In the genomic region with DNA sequence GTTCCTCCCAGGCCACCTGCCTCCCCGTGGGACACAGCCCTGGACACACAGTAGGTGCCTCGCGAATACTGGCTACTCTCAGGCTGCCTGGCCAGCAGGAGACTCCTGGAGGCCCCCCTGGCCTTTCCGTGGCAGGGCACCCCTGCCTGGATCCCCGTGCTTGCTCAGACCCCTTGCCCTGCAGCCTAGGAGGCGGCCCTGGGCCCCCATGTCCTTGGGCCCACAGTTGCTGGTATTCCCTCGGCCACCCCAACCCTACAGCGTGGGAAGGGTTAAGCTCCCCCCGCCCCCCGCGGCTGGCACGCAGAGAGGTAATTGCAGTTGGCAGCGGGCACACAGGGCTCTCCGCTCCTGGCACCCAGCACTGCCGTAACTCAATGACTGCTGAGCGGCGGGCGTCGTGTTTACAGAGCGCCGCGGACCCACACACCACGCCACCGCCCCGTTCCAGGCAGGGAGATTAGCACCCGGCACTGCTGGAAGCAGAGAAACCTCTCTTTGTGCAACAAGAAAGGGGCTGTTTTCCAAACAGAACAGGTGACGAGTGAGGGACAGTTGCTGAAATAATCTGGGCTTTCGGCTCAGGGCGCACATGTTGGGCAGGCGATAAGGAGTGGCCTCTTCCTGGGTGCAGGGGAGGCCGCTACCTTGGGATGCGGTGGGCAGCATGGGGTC, we compare ENCODE assay signal across 10 cellular contexts. TPM values are rescaled to one million over a fixed set of nuclear protein-coding genes. Genes with fewer than 3 reads are reported as not detected.
DNase-seq lines count a peak whose midpoint lies in the region; ATAC-seq, FAIRE-seq and TF ChIP-seq lines count a peak whose summit lies in the region.
"Had no signal": no experiment of that assay in that cellular context is flagged by ENCODE, and none has a peak within 500 bp of the region (broad histone marks: within the 10 kb centered on the region; RNA-seq: fewer than 3 reads in every experiment).

No MANE protein-coding gene starts in this region.

- no peak for FAIRE-seq in HepG2 (lab: Jason Lieb, UNC)

- no peaks in the 10 kb centered on the region for H3K36me3 Mint-ChIP-seq in activated naive CD4-positive, alpha-beta T cell treated with anti-CD3 and anti-CD28 coated beads, Interleukin-2, amount 50 U/mL, for 72 hours
- no peaks in the 10 kb centered on the region for H3K36me3 Mint-ChIP-seq in endodermal cell (ENCODE audit: low read depth)

- CTCF ChIA-PET in HepG2 (lab: Yijun Ruan, JAX; ENCODE audit: low intra/inter-chr PET ratio, low total read pairs), result no interaction called here

- H3K9me3 Mint-ChIP-seq in activated naive CD4-positive, alpha-beta T cell treated with anti-CD3 and anti-CD28 coated beads, Interleukin-2, amount 50 U/mL, for 72 hours, result no peaks in the 10 kb centered on the region
- H3K9me3 Mint-ChIP-seq in endodermal cell, result no peaks in the 10 kb centered on the region

- H3K79me2 ChIP-seq in HepG2 (ENCODE audit: insufficient read depth, low read length), result no peaks in the 10 kb centered on the region

- H2AFZ ChIP-seq in HepG2 (ENCODE audit: low read length), result no peak overlapping the region

- H3K27me3 Mint-ChIP-seq in endodermal cell (ENCODE audit: insufficient read depth), result no peaks in the 10 kb centered on the region

- intact Hi-C loops in HepG2 (cut with micrococcal nuclease; ENCODE audit: unreplicated experiment) (no loop called here), upper lobe of right lung (cut with DNase I) (no loop called here)

- no peak for ATAC-seq in activated naive CD4-positive, alpha-beta T cell treated with anti-CD3 and anti-CD28 coated beads, Interleukin-2, amount 50 U/mL, for 72 hours
- no peak for ATAC-seq in HepG2
- ATAC-seq in upper lobe of right lung, result peak; percentile 65

- no peak overlapping the region for H3K4me2 ChIP-seq in HepG2 (ENCODE audit: low read depth, low read length)

- H3K4me3 Mint-ChIP-seq in endodermal cell, result no peak overlapping the region

- TF ChIP-seq EP300 in HepG2 (IDR thresholded peaks at IDR 0.05; ENCODE audit: low read depth in 2 of 2, low read length in 2 of 2), result no peak
- TF ChIP-seq EP300 in HepG2 (CRISPR knock-in tag; IDR thresholded peaks at IDR 0.05; ENCODE audit: borderline replicate concordance), result no peak

- H4K20me1 ChIP-seq in HepG2 (ENCODE audit: insufficient read depth, low read length), result no peaks in the 10 kb centered on the region

- H3K27ac Mint-ChIP-seq in activated naive CD4-positive, alpha-beta T cell treated with anti-CD3 and anti-CD28 coated beads, Interleukin-2, amount 50 U/mL, for 72 hours, result no peak overlapping the region
- no peak overlapping the region for H3K27ac Mint-ChIP-seq in endodermal cell

- BruUV-seq in HepG2 (replicated peaks; lab: Mats Ljungman, UMichigan), result no TSS peak

- peaks cover 6% of the 10 kb centered on the region; the same call in 1 of the 2 replicates for H3K36me3 ChIP-seq in SK-N-MC (ENCODE audit: insufficient read depth, low read length)
- H3K36me3 ChIP-seq in HepG2 (replicated peaks in 1 of 2; ENCODE audit: control insufficient read depth in 1 of 2, insufficient read depth in 2 of 2, low read length in 2 of 2), result no peaks in the 10 kb centered on the region
- H3K36me3 ChIP-seq in upper lobe of right lung, result no peaks in the 10 kb centered on the region
- no peaks in the 10 kb centered on the region for H3K36me3 ChIP-seq in endodermal cell (ENCODE audit: control insufficient read depth, insufficient read depth, low read length)
- H3K36me3 ChIP-seq: BE2C had no signal

- TF ChIP-seq CTCF in HepG2 (CRISPR knock-in tag; IDR thresholded peaks at IDR 0.05), result no peak
- TF ChIP-seq CTCF in upper lobe of right lung (IDR thresholded peaks at IDR 0.05), result no peak
- no peak for TF ChIP-seq CTCF in endodermal cell (conservative IDR thresholded peaks at IDR 0.05)

- H3K9me3 ChIP-seq in SK-N-MC (ENCODE audit: low read depth, low read length), result no peaks in the 10 kb centered on the region
- H3K9me3 ChIP-seq in HepG2 (ENCODE audit: low read length), result peaks cover 18% of the 10 kb centered on the region
- H3K9me3 ChIP-seq in upper lobe of right lung, result no peaks in the 10 kb centered on the region
- H3K9me3 ChIP-seq in endodermal cell (ENCODE audit: control insufficient read depth, low read length), result no peaks in the 10 kb centered on the region
- H3K9me3 ChIP-seq: BE2C had no signal

- peak; percentile 32 for DNase-seq in activated naive CD4-positive, alpha-beta T cell treated with anti-CD3 and anti-CD28 coated beads, Interleukin-2, amount 50 U/mL, for 16 hours
- DNase-seq in activated naive CD4-positive, alpha-beta T cell treated with anti-CD3 and anti-CD28 coated beads, Interleukin-2, amount 50 U/mL, for 72 hours (ENCODE audit: low spot score in 2 of 2), result no peak
- no peak for DNase-seq in SK-N-MC (ENCODE audit: low read depth, low spot score)
- DNase-seq in HepG2 (ENCODE audit: low spot score), result no peak
- DNase-seq in upper lobe of right lung, result peak; percentile 88
- DNase-seq in foreskin melanocyte, result no peak
- DNase-seq in endodermal cell, result no peak
- DNase-seq in RPMI8226, result no peak
- DNase-seq: NK-92 treated with Interleukin-12 subunit alpha and Interleukin-12 subunit beta, amount 100 ng/mL, for 24 hours had no signal

- in situ Hi-C loops in HepG2 (cut with HindIII; ENCODE audit: extremely low pct_ligation_motif_present, low pct_unique_long_range_greater_than_20kb), result no loop called here

- H3K27ac ChIP-seq in SK-N-MC (0 out of 2 replicates have a peak overlapping the region, but pooled peaks have one; percentile 31), HepG2 (ENCODE audit: extremely low read length, insufficient read depth, low read length) (no peak overlapping the region), upper lobe of right lung (peak overlapping the region; percentile 47), endodermal cell (ENCODE audit: low read depth, low read length) (no peak overlapping the region)

- H3K27me3 ChIP-seq in HepG2 (ENCODE audit: control insufficient read depth in 1 of 2, insufficient read depth in 2 of 2, low read length in 2 of 2), result no peaks in the 10 kb centered on the region
- peaks cover 4% of the 10 kb centered on the region for H3K27me3 ChIP-seq in upper lobe of right lung
- H3K27me3 ChIP-seq in endodermal cell (ENCODE audit: control insufficient read depth, insufficient read depth, low read length, poor library complexity, severe bottlenecking), result no peaks in the 10 kb centered on the region

- no peak for TF ChIP-seq POLR2A in HepG2 (IDR thresholded peaks at IDR 0.05; ENCODE audit: insufficient read depth in 1 of 2, low read depth in 2 of 2, low read length in 2 of 2)

- WGBS in HepG2 (ENCODE audit: low lambda C conversion rate), result 86% methylated on average over 21 of the region's 32 CpGs
- 90 to 93% methylated on average over 12 to 32 of the region's 32 CpGs for WGBS in endodermal cell (ENCODE audit: insufficient coverage in 1 of 2, insufficient read length in 1 of 2), 2 experiments

- H3K4me1 Mint-ChIP-seq in endodermal cell, result no peaks in the 10 kb centered on the region

- H3K4me1 ChIP-seq in HepG2 (ENCODE audit: insufficient read depth, low read length) (peaks cover 19% of the 10 kb centered on the region), upper lobe of right lung (peaks cover 53% of the 10 kb centered on the region), endodermal cell (ENCODE audit: control insufficient read depth, insufficient read depth, low read length) (peaks cover 3% of the 10 kb centered on the region)

- POLR2A ChIA-PET in HepG2 (lab: Yijun Ruan, JAX), result no interaction called here

- no peak for TF ChIP-seq RAD21 in HepG2 (CRISPR knock-in tag; IDR thresholded peaks at IDR 0.05)

- H3K9ac ChIP-seq in SK-N-MC (ENCODE audit: insufficient read length), result no peak overlapping the region
- H3K9ac ChIP-seq in HepG2 (ENCODE audit: insufficient read depth, low read depth, low read length), result no peak overlapping the region
- no peak overlapping the region for H3K9ac ChIP-seq in endodermal cell (ENCODE audit: extremely low read depth, low read length, poor library complexity, severe bottlenecking)

- no peak overlapping the region for H3K4me3 ChIP-seq in SK-N-MC
- no peak overlapping the region for H3K4me3 ChIP-seq in HepG2 (replicated peaks in 1 of 3; ENCODE audit: insufficient read depth in 1 of 3, low read depth in 2 of 3, low read length in 3 of 3)
- no peak overlapping the region for H3K4me3 ChIP-seq in upper lobe of right lung
- H3K4me3 ChIP-seq in endodermal cell (ENCODE audit: low read length), result no peak overlapping the region

RNA-seq across cellular contexts. Expression of a gene that starts 32.3 kb away (rescaled TPM):
- under 1 TPM in 1 of 2 donors, not detected in 1; 0.16 TPM for total RNA-seq in activated naive CD4-positive, alpha-beta T cell treated with anti-CD3 and anti-CD28 coated beads, Interleukin-2, amount 50 U/mL, for 72 hours
- 0.94 and 1.7 TPM in 2 replicates for total RNA-seq in HepG2 (2016; rRNA removed; fragmentation: Illumina TruSeq; extraction: Trizol)
- 1.4 and 1.8 TPM in 2 replicates for total RNA-seq in HepG2 (2016; cell fraction: cytosol; rRNA removed; fragmentation: Illumina TruSeq; extraction: Trizol; ENCODE audit: low read depth)
- 1.2 and 1.8 TPM in 2 replicates for total RNA-seq in HepG2 (2016; cell fraction: insoluble cytoplasmic fraction; rRNA removed; fragmentation: Illumina TruSeq; extraction: Trizol)
- total RNA-seq in HepG2 (2016; cell fraction: membrane; rRNA removed; fragmentation: Illumina TruSeq; extraction: Trizol), result 1.2 and 1.9 TPM in 2 replicates
- total RNA-seq in HepG2 (2016; cell fraction: nucleus; rRNA removed; fragmentation: Illumina TruSeq; extraction: Trizol), result 2.8 and 3.9 TPM in 2 replicates
- polyA plus RNA-seq in HepG2 (2011; rRNA removed), result 1.4 TPM in 2 replicates
- polyA plus RNA-seq in HepG2 (2011; cell fraction: cytosol; rRNA removed), result 0.42 and 0.64 TPM in 2 replicates
- 15.9 and 22.2 TPM in 2 replicates for polyA plus RNA-seq in HepG2 (2011; cell fraction: nucleus; rRNA removed)
- polyA plus RNA-seq in HepG2 (2012), result 1.8 and 2.5 TPM in 2 replicates
- polyA plus RNA-seq in HepG2 (2016; cell fraction: cytosol; fragmentation: Illumina TruSeq; extraction: Trizol; ENCODE audit: low read depth), result 1.1 and 1.4 TPM in 2 replicates
- 1.3 and 1.9 TPM in 2 replicates for polyA plus RNA-seq in HepG2 (2016; cell fraction: insoluble cytoplasmic fraction; fragmentation: Illumina TruSeq; extraction: Trizol; ENCODE audit: low read depth)
- polyA plus RNA-seq in HepG2 (2016; cell fraction: membrane; fragmentation: Illumina TruSeq; extraction: Trizol; ENCODE audit: low read depth), result 1.9 and 2.3 TPM in 2 replicates
- polyA plus RNA-seq in HepG2 (2016; cell fraction: nucleus; fragmentation: Illumina TruSeq; extraction: Trizol; ENCODE audit: insufficient read depth, low read depth), result 9.5 and 11.0 TPM in 2 replicates
- polyA minus RNA-seq in HepG2 (2011; rRNA and poly(A)+ RNA removed; ENCODE audit: low replicate concordance), result 1.7 and 5.4 TPM in 2 replicates
- 1.1 and 1.9 TPM in 2 replicates for polyA minus RNA-seq in HepG2 (2011; cell fraction: cytosol; rRNA and poly(A)+ RNA removed)
- 5.5 and 5.9 TPM in 2 replicates for polyA minus RNA-seq in HepG2 (2011; cell fraction: nucleus; rRNA and poly(A)+ RNA removed)
- 23.3 TPM for total RNA-seq in upper lobe of right lung
- 10 to 100 TPM; 63.9 to 78.1 TPM for total RNA-seq in endodermal cell
- polyA plus RNA-seq in endodermal cell (2013, experiment 1 of 2), result 40.3 TPM
- 37.2 TPM for polyA plus RNA-seq in endodermal cell (2013, experiment 2 of 2)

Comparison
In these comparisons a context has a peak if more than half of its experiments do, and no peak if none do; other contexts are left out.
1. DNase-seq: peak in activated naive CD4-positive, alpha-beta T cell treated with anti-CD3 and anti-CD28 coated beads, Interleukin-2, amount 50 U/mL, for 16 hours (single experiment) and upper lobe of right lung (single experiment); none in activated naive CD4-positive, alpha-beta T cell treated with anti-CD3 and anti-CD28 coated beads, Interleukin-2, amount 50 U/mL, for 72 hours (0 of 2), SK-N-MC (single experiment), HepG2 (single experiment), foreskin melanocyte (single experiment), endodermal cell (single experiment) and RPMI8226 (single experiment).
2. H3K27ac ChIP-seq: peak in SK-N-MC (single experiment) and upper lobe of right lung (single experiment); none in HepG2 (single experiment) and endodermal cell (single experiment).